16 cellular contexts compared by ENCODE assay signal in genomic region chr9:85944672-85945071, GRCh38. TPM values are rescaled to one million over a fixed set of nuclear protein-coding genes. Genes with fewer than 3 reads are reported as not detected.
DNase-seq lines count a peak whose midpoint lies in the region.
"Had no signal": no experiment of that assay in that cellular context is flagged by ENCODE, and none has a peak within 500 bp of the region (broad histone marks: within the 10 kb centered on the region; RNA-seq: fewer than 3 reads in every experiment).

No MANE protein-coding gene starts in this region.

- no peaks in the 10 kb centered on the region for H3K27me3 Mint-ChIP-seq in activated naive CD8-positive, alpha-beta T cell
- H3K27me3 Mint-ChIP-seq in activated naive CD8-positive, alpha-beta T cell treated with anti-CD3 and anti-CD28 coated beads for 36 hours: no peaks in the 10 kb centered on the region
- H3K27me3 Mint-ChIP-seq: CD4-positive, CD25-positive, alpha-beta regulatory T cell had no signal

- peak overlapping the region; percentile 29 for H3K27ac Mint-ChIP-seq in activated naive CD8-positive, alpha-beta T cell
- H3K27ac Mint-ChIP-seq in activated naive CD8-positive, alpha-beta T cell treated with anti-CD3 and anti-CD28 coated beads for 36 hours: no peak overlapping the region
- H3K27ac Mint-ChIP-seq: CD4-positive, CD25-positive, alpha-beta regulatory T cell had no signal

- H3K4me1 Mint-ChIP-seq in activated naive CD8-positive, alpha-beta T cell (ENCODE audit: low read depth): peaks cover 37% of the 10 kb centered on the region
- peaks cover 42% of the 10 kb centered on the region for H3K4me1 Mint-ChIP-seq in activated naive CD8-positive, alpha-beta T cell treated with anti-CD3 and anti-CD28 coated beads for 36 hours

- H3K9me3 ChIP-seq in SK-N-MC (ENCODE audit: low read depth, low read length): no peaks in the 10 kb centered on the region

- H3K27ac ChIP-seq in SK-N-MC: 0 out of 2 replicates have a peak overlapping the region, but pooled peaks have one; percentile 42

- peaks cover 60% of the 10 kb centered on the region for H3K36me3 ChIP-seq in SK-N-MC (ENCODE audit: insufficient read depth, low read length)

- peak overlapping the region; percentile 17; the same call in 1 of the 2 replicates for H3K4me3 ChIP-seq in SK-N-MC

- H3K36me3 Mint-ChIP-seq in activated naive CD8-positive, alpha-beta T cell: peaks cover 13% of the 10 kb centered on the region
- peaks cover 37% of the 10 kb centered on the region for H3K36me3 Mint-ChIP-seq in activated naive CD8-positive, alpha-beta T cell treated with anti-CD3 and anti-CD28 coated beads for 36 hours

- H3K9ac ChIP-seq in SK-N-MC (ENCODE audit: insufficient read length): peak overlapping the region; percentile 16

- H3K4me3 Mint-ChIP-seq in activated naive CD8-positive, alpha-beta T cell: peak overlapping the region; percentile 20
- no peak overlapping the region for H3K4me3 Mint-ChIP-seq in activated naive CD8-positive, alpha-beta T cell treated with anti-CD3 and anti-CD28 coated beads for 36 hours

- H3K9me3 Mint-ChIP-seq in activated naive CD8-positive, alpha-beta T cell (ENCODE audit: low read depth): no peaks in the 10 kb centered on the region
- H3K9me3 Mint-ChIP-seq in activated naive CD8-positive, alpha-beta T cell treated with anti-CD3 and anti-CD28 coated beads for 36 hours: no peaks in the 10 kb centered on the region

- no peak for DNase-seq in activated naive CD8-positive, alpha-beta T cell treated with anti-CD3 and anti-CD28 coated beads for 36 hours
- DNase-seq in SK-N-MC (ENCODE audit: low read depth, low spot score): no peak
- DNase-seq in myocyte (ENCODE audit: low read depth): peak; percentile 48
- no peak for DNase-seq in GM03348 (ENCODE audit: low spot score)
- DNase-seq in NCI-H1436 treated with DMSO at 0.1 percent for 48 hours (lab: John Stamatoyannopoulos, UW): no peak
- no peak for DNase-seq in NOMO-1 (lab: John Stamatoyannopoulos, UW; ENCODE audit: unreplicated experiment in 2 of 2)
- no peak for DNase-seq in LoVo (ENCODE audit: low spot score)
- DNase-seq: CD4-positive, CD25-positive, alpha-beta regulatory T cell; DMS79 treated with DMSO at 0.1 percent for 48 hours; GDM1; KBM-7; NCI-H2029; NCI-H2171 treated with DMSO at 0.1 percent for 48 hours; NCI-H774; SHP77 treated with DMSO at 0.1 percent for 48 hours had no signal

RNA-seq across cellular contexts. Expression of gene NAA35, which starts 3.7 kb away (rescaled TPM):
- total RNA-seq in activated naive CD8-positive, alpha-beta T cell treated with anti-CD3 and anti-CD28 coated beads for 36 hours: 10 to 100 TPM; 33.2 to 33.9 TPM
- total RNA-seq in myocyte: 18.8 and 20.9 TPM in 2 replicates
- 12.7 TPM for polyA plus RNA-seq in myocyte (2012)
